34 cellular contexts compared by ENCODE assay signal in genomic region chr1:157870477-157870876, GRCh38. TPM values are rescaled to one million over a fixed set of nuclear protein-coding genes. Genes with fewer than 3 reads are reported as not detected.
"Had no signal": no experiment of that assay in that cellular context is flagged by ENCODE, and none has a peak within 500 bp of the region (broad histone marks: within the 10 kb centered on the region; RNA-seq: fewer than 3 reads in every experiment).

No MANE protein-coding gene starts in this region.

- H3K27ac ChIP-seq: adrenal gland, body of pancreas, breast epithelium, SJCRH30, SK-N-MC, WERI-Rb-1 had no signal

- H3K4me1 ChIP-seq: adrenal gland, body of pancreas, breast epithelium, SJCRH30 had no signal

- DNase-seq: activated CD4-positive, alpha-beta T cell treated with anti-CD3 and anti-CD28 coated beads, Interleukin-2, amount 10 ng/mL, durations not matched to agents 24 days and 14 days; activated CD4-positive, alpha-beta T cell treated with anti-CD3 and anti-CD28 coated beads, Interleukin-2, amount 50 U/mL, for 4 hours; activated CD8-positive, alpha-beta T cell treated with anti-CD3 and anti-CD28 coated beads for 36 hours; activated gamma-delta T cell treated with Interleukin-2 at 50 U/mL for 16 hours; activated naive CD4-positive, alpha-beta T cell treated with anti-CD3 and anti-CD28 coated beads for 36 hours; activated T-cell treated with anti-CD3 and anti-CD28 coated beads, Interleukin-2, amount 50 U/mL, for 4 hours; adrenal gland; body of pancreas; MV-4-11; NCI-H1092; NCI-H1436 treated with DMSO at 0.1 percent for 48 hours; NCI-H1694 treated with DMSO at 0.1 percent for 48 hours; NCI-H2029; NCI-H345; NCI-H510A; NCI-H526; NCI-H748 treated with DMSO at 0.1 percent for 48 hours; NK-92 treated with Interleukin-12 subunit alpha and Interleukin-12 subunit beta, amount 100 ng/mL, for 24 hours; SHP77; SJCRH30; SW 1271; T-helper 1 cell; T1000; WERI-Rb-1 had no signal

- H3K36me3 Mint-ChIP-seq: activated naive CD4-positive, alpha-beta T cell treated with anti-CD3 and anti-CD28 coated beads, Interleukin-2, amount 50 U/mL, for 72 hours had no signal

- H3K27ac Mint-ChIP-seq: activated CD4-positive, alpha-beta T cell treated with anti-CD3 and anti-CD28 coated beads, Interleukin-2, amount 10 ng/mL, durations not matched to agents 24 days and 14 days; activated CD8-positive, alpha-beta T cell treated with anti-CD3 and anti-CD28 coated beads for 36 hours; activated naive CD4-positive, alpha-beta T cell treated with anti-CD3 and anti-CD28 coated beads for 36 hours; activated naive CD4-positive, alpha-beta T cell treated with anti-CD3 and anti-CD28 coated beads, Interleukin-2, amount 50 U/mL, for 72 hours; activated T-helper 1 cell treated with anti-CD3 and anti-CD28 coated beads, Interleukin-12 subunit alpha, Interleukin-12 subunit beta, Interleukin-2, Interleukin-4 antibody, amounts not matched to agents 30 ng/mL and 10 ng/mL and 1 ng/mL, durations not matched to agents 14 hours and 24 hours and 36 hours had no signal

- H3K4me3 Mint-ChIP-seq: activated CD4-positive, alpha-beta T cell treated with anti-CD3 and anti-CD28 coated beads, Interleukin-2, amount 10 ng/mL, durations not matched to agents 24 days and 14 days; activated CD8-positive, alpha-beta T cell treated with anti-CD3 and anti-CD28 coated beads for 36 hours; activated naive CD4-positive, alpha-beta T cell treated with anti-CD3 and anti-CD28 coated beads for 36 hours; activated T-cell treated with anti-CD3 and anti-CD28 coated beads, Interleukin-2, amount 50 U/mL, for 4 hours; activated T-helper 1 cell treated with anti-CD3 and anti-CD28 coated beads, Interleukin-12 subunit alpha, Interleukin-12 subunit beta, Interleukin-2, Interleukin-4 antibody, amounts not matched to agents 30 ng/mL and 10 ng/mL and 1 ng/mL, durations not matched to agents 14 hours and 24 hours and 36 hours had no signal

- H3K4me1 Mint-ChIP-seq: activated CD4-positive, alpha-beta T cell treated with anti-CD3 and anti-CD28 coated beads, Interleukin-2, amount 10 ng/mL, durations not matched to agents 24 days and 14 days had no signal

- ATAC-seq: activated CD8-positive, alpha-beta T cell treated with anti-CD3 and anti-CD28 coated beads for 36 hours; activated naive CD4-positive, alpha-beta T cell treated with anti-CD3 and anti-CD28 coated beads, Interleukin-2, amount 50 U/mL, for 72 hours; activated T-cell treated with anti-CD3 and anti-CD28 coated beads, Interleukin-2, amount 50 U/mL, for 4 hours; body of pancreas; Panc1 had no signal

- H3K4me3 ChIP-seq: adrenal gland, body of pancreas, breast epithelium, SJCRH30, SK-N-MC had no signal

- H3K36me3 ChIP-seq: adrenal gland, breast epithelium, SJCRH30, WERI-Rb-1 had no signal

- H3K9me3 ChIP-seq: adrenal gland, body of pancreas, breast epithelium, SJCRH30 had no signal

- H3K27me3 ChIP-seq: adrenal gland, body of pancreas, breast epithelium, SJCRH30 had no signal

- H3K9me3 Mint-ChIP-seq: activated CD4-positive, alpha-beta T cell treated with anti-CD3 and anti-CD28 coated beads, Interleukin-2, amount 10 ng/mL, durations not matched to agents 24 days and 14 days; activated CD8-positive, alpha-beta T cell treated with anti-CD3 and anti-CD28 coated beads for 36 hours; activated naive CD4-positive, alpha-beta T cell treated with anti-CD3 and anti-CD28 coated beads for 36 hours; activated naive CD4-positive, alpha-beta T cell treated with anti-CD3 and anti-CD28 coated beads, Interleukin-2, amount 50 U/mL, for 72 hours; activated T-cell treated with anti-CD3 and anti-CD28 coated beads, Interleukin-2, amount 50 U/mL, for 4 hours; activated T-helper 1 cell treated with anti-CD3 and anti-CD28 coated beads, Interleukin-12 subunit alpha, Interleukin-12 subunit beta, Interleukin-2, Interleukin-4 antibody, amounts not matched to agents 30 ng/mL and 10 ng/mL and 1 ng/mL, durations not matched to agents 14 hours and 24 hours and 36 hours had no signal

- H3K27me3 Mint-ChIP-seq: activated CD4-positive, alpha-beta T cell treated with anti-CD3 and anti-CD28 coated beads, Interleukin-2, amount 10 ng/mL, durations not matched to agents 24 days and 14 days had no signal

RNA-seq across cellular contexts. Expression of gene CD5L, which starts 28.9 kb away (rescaled TPM):
- total RNA-seq: activated CD4-positive, alpha-beta T cell treated with anti-CD3 and anti-CD28 coated beads, Interleukin-2, amount 10 ng/mL, durations not matched to agents 24 days and 14 days; activated CD8-positive, alpha-beta T cell treated with anti-CD3 and anti-CD28 coated beads for 36 hours; activated naive CD4-positive, alpha-beta T cell treated with anti-CD3 and anti-CD28 coated beads for 36 hours; activated naive CD4-positive, alpha-beta T cell treated with anti-CD3 and anti-CD28 coated beads, Interleukin-2, amount 50 U/mL, for 72 hours; activated T-cell treated with anti-CD3 and anti-CD28 coated beads, Interleukin-2, amount 50 U/mL, for 4 hours; activated T-helper 1 cell treated with anti-CD3 and anti-CD28 coated beads, Interleukin-12 subunit alpha, Interleukin-12 subunit beta, Interleukin-2, Interleukin-4 antibody, amounts not matched to agents 30 ng/mL and 10 ng/mL and 1 ng/mL, durations not matched to agents 14 hours and 24 hours and 36 hours; astrocyte; body of pancreas; breast epithelium; cardiac septum; MCF 10A; SJCRH30; T-helper 2 cell treated with Interferon-gamma antibody and Interleukin-4, amounts not matched to agents 100 ng/mL and 5 ng/mL, for 36 hours had no signal

RNA-seq across cellular contexts. Expression of gene FCRL1, which starts 50.6 kb away (rescaled TPM):
- total RNA-seq: activated CD4-positive, alpha-beta T cell treated with anti-CD3 and anti-CD28 coated beads, Interleukin-2, amount 10 ng/mL, durations not matched to agents 24 days and 14 days; activated naive CD4-positive, alpha-beta T cell treated with anti-CD3 and anti-CD28 coated beads for 36 hours; activated naive CD4-positive, alpha-beta T cell treated with anti-CD3 and anti-CD28 coated beads, Interleukin-2, amount 50 U/mL, for 72 hours; activated T-helper 1 cell treated with anti-CD3 and anti-CD28 coated beads, Interleukin-12 subunit alpha, Interleukin-12 subunit beta, Interleukin-2, Interleukin-4 antibody, amounts not matched to agents 30 ng/mL and 10 ng/mL and 1 ng/mL, durations not matched to agents 14 hours and 24 hours and 36 hours; astrocyte; body of pancreas; cardiac septum; MCF 10A; RPMI7951; SJCRH30 had no signal
